ENCODE assay signal across 32 cellular contexts in the genomic region with DNA sequence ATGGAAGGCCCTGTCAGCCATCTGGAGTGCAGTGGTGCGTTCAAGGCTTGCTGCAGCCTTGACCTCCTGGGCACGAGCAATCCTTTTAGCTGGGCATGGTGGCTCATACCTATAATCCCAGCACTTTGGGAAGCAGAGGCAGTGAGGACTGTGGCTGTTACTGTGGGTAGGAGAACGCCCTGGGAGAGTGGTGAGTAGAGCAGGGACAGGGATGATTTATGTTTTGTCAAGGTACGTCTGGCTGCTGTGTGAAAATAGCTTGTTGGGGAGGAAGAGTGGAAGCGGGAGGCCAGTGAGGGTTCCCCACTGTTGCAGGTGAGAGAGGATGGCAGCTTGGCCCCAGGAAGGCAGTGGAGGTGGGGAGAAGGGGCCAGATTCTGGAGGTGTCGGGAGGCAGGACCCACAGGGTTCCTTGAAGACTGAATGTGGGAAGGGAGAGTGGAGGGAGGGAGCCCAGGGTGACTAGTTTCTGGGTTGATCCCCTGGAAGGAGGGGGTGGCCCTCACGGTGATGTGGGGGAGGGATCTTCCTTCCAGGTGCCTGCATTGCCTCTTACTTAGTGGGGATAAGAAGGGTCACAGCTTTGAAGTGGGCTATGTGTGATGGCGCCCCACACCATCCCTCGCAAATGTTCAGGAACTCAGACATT. TPM values are rescaled to one million over a fixed set of nuclear protein-coding genes. Genes with fewer than 3 reads are reported as not detected.
"Had no signal": no experiment of that assay in that cellular context is flagged by ENCODE, and none has a peak within 500 bp of the region (broad histone marks: within the 10 kb centered on the region; RNA-seq: fewer than 3 reads in every experiment).

No MANE protein-coding gene starts in this region.

- H3K9me3 ChIP-seq: ascending aorta, gastroesophageal sphincter, neutrophil, ovary, prostate gland, sigmoid colon, testis, transverse colon had no signal

- H3K27me3 ChIP-seq: ascending aorta, gastroesophageal sphincter, ovary, sigmoid colon, testis, transverse colon had no signal

- FAIRE-seq: endothelial cell of umbilical vein, keratinocyte, small intestine, TTC549, urothelium cell line had no signal

- H3K4me1 ChIP-seq: ascending aorta, gastroesophageal sphincter, prostate gland, sigmoid colon, testis, transverse colon had no signal

- H3K4me3 ChIP-seq: ascending aorta, gastroesophageal sphincter, ovary, prostate gland, sigmoid colon, testis, transverse colon had no signal

- H3K36me3 ChIP-seq: ascending aorta, gastroesophageal sphincter, neutrophil, ovary, prostate gland, sigmoid colon, transverse colon had no signal

- ATAC-seq: activated CD4-positive, CD25-positive, alpha-beta regulatory T cell treated with anti-CD3 and anti-CD28 coated beads, Interleukin-2, amount 50 U/mL, for 24 hours; activated CD8-positive, alpha-beta memory T cell treated with anti-CD3 and anti-CD28 coated beads, Interleukin-2, amount 10 ng/mL, durations not matched to agents 7 days and 5 days; activated CD8-positive, alpha-beta T cell treated with anti-CD3 and anti-CD28 coated beads, Interleukin-2, amount 10 ng/mL, durations not matched to agents 7 days and 5 days; gastroesophageal sphincter; left cardiac atrium; naive thymus-derived CD4-positive, alpha-beta T cell; stimulated activated naive B cell treated with anti-CD40 and anti-IgM and Interleukin-4, amounts not matched to agents 10 μg/mL and 1 μg/mL and 100 μg/mL, for 72 hours had no signal

- H3K27ac ChIP-seq: ascending aorta, gastroesophageal sphincter, neutrophil, ovary, prostate gland, sigmoid colon, testis, transverse colon, VCaP had no signal

- DNase-seq: activated CD4-positive, alpha-beta T cell treated with anti-CD3 and anti-CD28 coated beads, Interleukin-2, amount 10 ng/mL, durations not matched to agents 24 days and 14 days; activated CD8-positive, alpha-beta memory T cell treated with anti-CD3 and anti-CD28 coated beads, Interleukin-2, amount 10 ng/mL, durations not matched to agents 7 days and 5 days; activated CD8-positive, alpha-beta T cell treated with anti-CD3 and anti-CD28 coated beads, Interleukin-2, amount 10 ng/mL, durations not matched to agents 7 days and 5 days; activated effector memory CD4-positive, alpha-beta T cell treated with Interleukin-2 at 50 U/mL for 16 hours; activated naive CD4-positive, alpha-beta T cell treated with Interleukin-2 at 50 U/mL for 16 hours; activated naive CD8-positive, alpha-beta T cell treated with anti-CD3 and anti-CD28 coated beads, Interleukin-2, amount 10 ng/mL, durations not matched to agents 7 days and 5 days; hippocampal formation; left cardiac atrium; midbrain; naive thymus-derived CD4-positive, alpha-beta T cell; ovary; retina; sigmoid colon; stimulated activated CD4-positive, alpha-beta T cell treated with anti-CD3 and anti-CD28 coated beads, Interleukin-1b, Interleukin-23, amount 100 ng/mL, for 48 hours; stimulated activated CD4-positive, alpha-beta T cell treated with anti-CD3 and anti-CD28 coated beads, Interleukin-4, amount 100 ng/mL, for 4 hours; stimulated activated CD8-positive, alpha-beta memory T cell treated with anti-CD3 and anti-CD28 coated beads, Interleukin-4, amount 100 ng/mL, for 48 hours; stimulated activated naive B cell treated with anti-CD40 and anti-IgM and Interleukin-4, amounts not matched to agents 10 μg/mL and 1 μg/mL and 100 μg/mL, for 72 hours; SW 1271; T-helper 9 cell; testis; transverse colon had no signal

RNA-seq across cellular contexts. Expression of a gene that starts 26.6 kb away (rescaled TPM):
- total RNA-seq: activated naive CD8-positive, alpha-beta T cell treated with anti-CD3 and anti-CD28 coated beads, Interleukin-2, amount 10 ng/mL, durations not matched to agents 7 days and 5 days; endothelial cell of umbilical vein had no signal
- polyA plus RNA-seq: naive thymus-derived CD4-positive, alpha-beta T cell had no signal
